Comparison of ENCODE assay signal across 8 cellular contexts in the genomic region with DNA sequence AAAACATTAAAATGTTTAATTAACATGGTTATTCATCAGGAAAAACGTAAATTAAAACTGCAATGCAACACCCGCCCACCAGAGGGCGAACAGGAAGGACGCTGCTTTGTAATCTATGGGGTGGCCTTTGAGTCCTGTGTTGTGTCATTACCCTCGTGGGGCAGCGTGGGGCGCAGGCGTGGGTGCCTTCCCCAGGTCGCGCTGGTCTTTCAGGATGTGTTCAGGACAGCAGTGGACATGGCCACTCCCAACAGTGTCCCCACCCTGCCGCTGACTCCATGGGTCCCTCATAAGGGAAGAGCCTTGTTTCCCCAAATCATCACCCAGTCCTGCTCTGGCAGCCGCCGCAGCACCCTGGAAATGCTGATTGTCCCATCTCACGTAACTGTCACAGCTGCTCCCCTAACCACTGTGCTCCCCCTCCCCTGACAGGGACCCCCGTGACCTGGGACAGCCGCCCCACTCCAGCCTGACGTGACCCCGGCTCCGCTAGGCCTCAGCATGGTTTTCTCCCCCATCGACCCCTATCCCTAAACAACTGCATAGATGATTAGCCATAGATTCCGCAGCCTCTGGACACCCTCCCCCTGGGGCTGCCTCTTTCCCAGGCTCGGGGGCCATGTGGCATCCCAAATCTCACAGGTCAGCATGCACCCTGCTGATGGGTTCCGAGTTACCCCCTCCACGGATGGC. TPM values are rescaled to one million over a fixed set of nuclear protein-coding genes. Genes with fewer than 3 reads are reported as not detected.
DNase-seq lines count a peak whose midpoint lies in the region; ATAC-seq, FAIRE-seq and TF ChIP-seq lines count a peak whose summit lies in the region.

No MANE protein-coding gene starts in this region.

- no peaks in the 10 kb centered on the region for H3K9me3 ChIP-seq in CD4-positive, alpha-beta T cell (ENCODE audit: control insufficient read depth, low read length)
- no peaks in the 10 kb centered on the region for H3K9me3 ChIP-seq in kidney (ENCODE audit: control insufficient read depth in 1 of 2, low read length in 2 of 2)

- H3K27ac ChIP-seq in CD4-positive, alpha-beta T cell (ENCODE audit: low read depth, low read length), result no peak overlapping the region
- no peak overlapping the region for H3K27ac ChIP-seq in kidney (ENCODE audit: low read depth in 2 of 2, low read length in 2 of 2)

- no peak overlapping the region for H3K9ac ChIP-seq in kidney (ENCODE audit: low read length in 2 of 2)

- H3K36me3 ChIP-seq in kidney (ENCODE audit: control insufficient read depth in 1 of 2, insufficient read depth in 2 of 2, low read length in 2 of 2), result no peaks in the 10 kb centered on the region

- FAIRE-seq in kidney (lab: Jason Lieb, UNC) (no peak), frontal cortex (lab: Jason Lieb, UNC) (no peak)

- no peaks in the 10 kb centered on the region for H3K36me3 Mint-ChIP-seq in CD4-positive, alpha-beta T cell (ENCODE audit: low read depth)
- H3K36me3 Mint-ChIP-seq in brain, result no peaks in the 10 kb centered on the region

- CTCF ChIA-PET in CD4-positive, alpha-beta T cell (lab: Charles Lee), result no interaction called here

- no peak for ATAC-seq in CD4-positive, alpha-beta T cell (ENCODE audit: poor library complexity)
- no peak for ATAC-seq in HG02981 (IDR thresholded peaks at IDR 0.05; ENCODE audit: unreplicated experiment)

- peaks cover 27% of the 10 kb centered on the region for H3K27me3 Mint-ChIP-seq in CD4-positive, alpha-beta T cell
- H3K27me3 Mint-ChIP-seq in brain, result peaks cover 9% of the 10 kb centered on the region

- H3K4me3 Mint-ChIP-seq in CD4-positive, alpha-beta T cell, result no peak overlapping the region
- H3K4me3 Mint-ChIP-seq in brain, result no peak overlapping the region

- intact Hi-C loops in CD4-positive, alpha-beta T cell (cut with DNase I, micrococcal nuclease), result loop anchor here in 1 of 2 experiments (5.0 to 10.0 kb wide), 2 partner anchors 519 to 682 kb away; no protein-coding TSS in a partner anchor
- intact Hi-C loops in kidney (cut with DNase I), result no loop called here

- POLR2A ChIA-PET in CD4-positive, alpha-beta T cell (lab: Charles Lee), result no interaction called here

- H3K27ac Mint-ChIP-seq in CD4-positive, alpha-beta T cell, result no peak overlapping the region
- H3K27ac Mint-ChIP-seq in brain, result no peak overlapping the region

- H3K4me3 ChIP-seq in kidney (ENCODE audit: low read length in 2 of 2), result no peak overlapping the region

- H3K9me3 Mint-ChIP-seq in CD4-positive, alpha-beta T cell, result no peaks in the 10 kb centered on the region
- peaks cover 0 to 3% (median 0%) of the 10 kb centered on the region in 5 experiments for H3K9me3 Mint-ChIP-seq in brain

- H3K4me1 Mint-ChIP-seq in CD4-positive, alpha-beta T cell (ENCODE audit: low read depth), result no peaks in the 10 kb centered on the region
- peaks cover 5% of the 10 kb centered on the region for H3K4me1 Mint-ChIP-seq in brain

- TF ChIP-seq CTCF in CD4-positive, alpha-beta T cell (IDR thresholded peaks at IDR 0.05), result peak; percentile 77
- TF ChIP-seq CTCF in brain (conservative IDR thresholded peaks at IDR 0.05) (peak; percentile 46 to 80), kidney (IDR thresholded peaks at IDR 0.05; ENCODE audit: borderline replicate concordance, extremely low read depth, insufficient read depth) (peak; percentile 76)

- peaks cover 0 to 4% of the 10 kb centered on the region in 2 donors for H3K4me1 ChIP-seq in kidney (ENCODE audit: control insufficient read depth in 1 of 2, insufficient read depth in 1 of 2, low read depth in 1 of 2, low read length in 2 of 2)

- peak; percentile 22 to 61 (median 36) for DNase-seq in CD4-positive, alpha-beta T cell
- DNase-seq in HK-2 (ENCODE audit: unreplicated experiment) (peak; percentile 36), T-helper 9 cell (peak; percentile 54), kidney (no peak), frontal cortex (ENCODE audit: low spot score in 2 of 2) (no peak)
- peak; percentile 59 for DNase-seq in stimulated activated CD4-positive, alpha-beta T cell treated with anti-CD3 and anti-CD28 coated beads, Interleukin-4, amount 100 ng/mL, for 24 hours

- H3K27me3 ChIP-seq in CD4-positive, alpha-beta T cell (ENCODE audit: control insufficient read depth, insufficient read depth, low read length), result no peaks in the 10 kb centered on the region

RNA-seq across cellular contexts. Expression of a gene that starts 36.4 kb away (rescaled TPM):
- not detected for total RNA-seq in CD4-positive, alpha-beta T cell
- polyA plus RNA-seq in brain (ENCODE audit: insufficient read depth, low read depth, low replicate concordance) (not detected), kidney (ENCODE audit: insufficient read depth, low read depth, low replicate concordance) (not detected)
- total RNA-seq in kidney (not detected), frontal cortex (not detected)

RNA-seq across cellular contexts. Expression of a gene that starts 41.4 kb away (rescaled TPM):
- total RNA-seq in CD4-positive, alpha-beta T cell, result not detected
- not detected for polyA plus RNA-seq in brain (ENCODE audit: insufficient read depth, low read depth, low replicate concordance)
- not detected for total RNA-seq in kidney
- not detected for polyA plus RNA-seq in kidney (ENCODE audit: insufficient read depth, low read depth, low replicate concordance)
- total RNA-seq in frontal cortex, result not detected

RNA-seq across cellular contexts. Expression of a gene that starts 57.0 kb away (rescaled TPM):
- not detected for total RNA-seq in CD4-positive, alpha-beta T cell
- polyA plus RNA-seq in brain (ENCODE audit: insufficient read depth, low read depth, low replicate concordance), result not detected
- not detected for total RNA-seq in kidney
- polyA plus RNA-seq in kidney (ENCODE audit: insufficient read depth, low read depth, low replicate concordance), result not detected
- not detected for total RNA-seq in frontal cortex

Comparison
In these comparisons a context has a peak if more than half of its experiments do, and no peak if none do; other contexts are left out.
1. DNase-seq: peak in CD4-positive, alpha-beta T cell (10 of 10), HK-2 (single experiment), T-helper 9 cell (single experiment) and stimulated activated CD4-positive, alpha-beta T cell treated with anti-CD3 and anti-CD28 coated beads, Interleukin-4, amount 100 ng/mL, for 24 hours (single experiment); none in kidney (single experiment) and frontal cortex (0 of 2).
2. Peak in every context shown above with its lines, with median percentiles within 50 percentile points of each other: CTCF ChIP-seq.